8 cellular contexts compared by ENCODE assay signal in the genomic region with DNA sequence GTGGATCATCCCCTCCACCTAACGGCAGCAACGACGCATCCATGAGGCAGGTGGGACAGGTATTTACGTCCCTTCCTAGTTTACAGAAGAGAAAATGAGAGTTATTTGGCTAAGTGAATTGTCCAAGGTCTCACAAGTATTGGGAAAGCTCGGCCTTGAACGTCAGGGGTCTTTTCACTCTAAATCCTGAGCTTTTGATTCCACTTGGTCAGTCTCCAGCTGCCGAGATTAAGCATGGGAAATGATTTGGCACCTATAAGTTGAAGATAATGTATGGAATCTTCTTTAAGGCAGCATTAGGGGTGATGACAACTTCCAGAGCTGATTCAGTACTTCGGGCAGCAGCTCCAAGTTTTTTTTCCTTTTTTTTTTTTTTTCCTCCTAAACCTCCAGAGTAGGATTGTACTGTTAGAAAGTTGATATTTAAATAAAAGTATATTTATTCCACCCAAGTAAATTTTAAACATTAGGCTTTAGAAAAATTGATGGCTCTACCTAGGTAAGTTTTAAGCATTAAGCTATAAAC. TPM values are rescaled to one million over a fixed set of nuclear protein-coding genes. Genes with fewer than 3 reads are reported as not detected.
DNase-seq lines count a peak whose midpoint lies in the region; ATAC-seq, FAIRE-seq and TF ChIP-seq lines count a peak whose summit lies in the region.

No MANE protein-coding gene starts in this region.

- H3K9ac ChIP-seq in SK-N-SH (peak overlapping the region; percentile 70; the same call in 1 of the 2 replicates), skeletal muscle tissue (ENCODE audit: low read depth in 1 of 3, low read length in 3 of 3) (peak overlapping the region; percentile 77 to 92 (median 90))

- H3K9me3 ChIP-seq in SK-N-SH (no peaks in the 10 kb centered on the region), skeletal muscle tissue (ENCODE audit: control insufficient read depth in 3 of 3, low read length in 3 of 3) (no peaks in the 10 kb centered on the region)

- H4K20me1 ChIP-seq in SK-N-SH (ENCODE audit: insufficient read depth), result no peaks in the 10 kb centered on the region

- 2% methylated on average over 8 of the region's 8 CpGs for WGBS in SK-N-SH (ENCODE audit: low lambda C conversion rate)

- FAIRE-seq in GM12891 (lab: Jason Lieb, UNC), result peak; percentile 57

- no peak for TF ChIP-seq RAD21 in SK-N-SH (IDR thresholded peaks at IDR 0.05; ENCODE audit: low read length)

- no peak overlapping the region for H3K27ac ChIP-seq in SK-N-SH (ENCODE audit: low read depth in 2 of 2, low read length in 1 of 2)
- H3K27ac ChIP-seq in foreskin keratinocyte, result no peak overlapping the region
- H3K27ac ChIP-seq in skeletal muscle tissue (ENCODE audit: low read depth, low read length), result no peak overlapping the region

- H3K4me3 ChIP-seq in SK-N-SH (ENCODE audit: low read depth in 2 of 2, low read length in 1 of 2) (peak overlapping the region; percentile 92 to 97), skeletal muscle tissue (ENCODE audit: low read length in 3 of 3) (peak overlapping the region; percentile 85 to 92 (median 88))

- CTCF ChIA-PET in SK-N-SH (lab: Yijun Ruan, JAX), result interaction anchor here (0.7 to 3.2 kb wide), 7 partner anchors 10 to 167 kb away, joined by 3 to 9 read pairs (median 4); no protein-coding TSS in a partner anchor

- H3K9me2 ChIP-seq in SK-N-SH, result no peaks in the 10 kb centered on the region

- ATAC-seq in foreskin keratinocyte (peak; percentile 25), HG02981 (IDR thresholded peaks at IDR 0.05; ENCODE audit: unreplicated experiment) (no peak), GM21723 (IDR thresholded peaks at IDR 0.05; ENCODE audit: unreplicated experiment) (no peak), GM21447 (IDR thresholded peaks at IDR 0.05; ENCODE audit: unreplicated experiment) (no peak), HG03439 (IDR thresholded peaks at IDR 0.05; ENCODE audit: unreplicated experiment) (no peak)

- TF ChIP-seq CTCF in SK-N-SH (IDR thresholded peaks at IDR 0.05), result no peak
- TF ChIP-seq CTCF in foreskin keratinocyte (conservative IDR thresholded peaks at IDR 0.05), result no peak

- H3F3A ChIP-seq in SK-N-SH (replicated peaks; ENCODE audit: insufficient read depth), result no peaks in the 10 kb centered on the region

- peak overlapping the region; percentile 100 for H2AFZ ChIP-seq in SK-N-SH (ENCODE audit: low read depth)

- H3K4me1 ChIP-seq in SK-N-SH (ENCODE audit: control insufficient read depth in 1 of 2, insufficient read depth in 2 of 2, low read depth in 1 of 2, low read length in 1 of 2) (peaks cover 0 to 4% of the 10 kb centered on the region in 2 experiments; a peak in 2 of 4 replicates), foreskin keratinocyte (no peaks in the 10 kb centered on the region), skeletal muscle tissue (ENCODE audit: control insufficient read depth in 3 of 3, insufficient read depth in 3 of 3, low read length in 3 of 3) (peaks cover 6 to 8% (median 6%) of the 10 kb centered on the region in 3 donors)

- DNase-seq in GM12891 (ENCODE audit: insufficient read length, low spot score) (no peak), SK-N-SH (no peak), foreskin keratinocyte (peak; percentile 7 to 23)

- POLR2A ChIA-PET in SK-N-SH (lab: Yijun Ruan, JAX), result no interaction called here

- H3K36me3 ChIP-seq in SK-N-SH (replicated peaks in 1 of 2; ENCODE audit: control insufficient read depth in 1 of 2, insufficient read depth in 2 of 2, low read length in 1 of 2) (no peaks in the 10 kb centered on the region), skeletal muscle tissue (ENCODE audit: control insufficient read depth in 3 of 3, insufficient read depth in 3 of 3, low read length in 3 of 3) (no peaks in the 10 kb centered on the region)

- no peak for TF ChIP-seq POLR2A in GM12891 (IDR thresholded peaks at IDR 0.05; ENCODE audit: low read depth, low read length)

- peak overlapping the region; percentile 98 for H3K4me2 ChIP-seq in SK-N-SH

- no peaks in the 10 kb centered on the region for H3K79me2 ChIP-seq in SK-N-SH (ENCODE audit: insufficient read depth)

- no peak for TF ChIP-seq EP300 in SK-N-SH (IDR thresholded peaks at IDR 0.05; ENCODE audit: borderline replicate concordance in 1 of 2, low read depth in 1 of 2, low read length in 1 of 2)

- H3K27me3 ChIP-seq in SK-N-SH (ENCODE audit: insufficient read depth), result no peaks in the 10 kb centered on the region
- no peaks in the 10 kb centered on the region for H3K27me3 ChIP-seq in foreskin keratinocyte
- H3K27me3 ChIP-seq in skeletal muscle tissue (ENCODE audit: control insufficient read depth in 3 of 3, insufficient read depth in 3 of 3, low read length in 3 of 3), result no peaks in the 10 kb centered on the region

TF ChIP-seq in GM12891, 5 proteins besides CTCF, POLR2A, EP300 and RAD21:
- TF ChIP-seq PAX5 (IDR thresholded peaks at IDR 0.05; ENCODE audit: insufficient read depth, low read length, severe bottlenecking) (no peak), POU2F2 (IDR thresholded peaks at IDR 0.05; ENCODE audit: low read depth, low read length) (no peak), TAF1 (IDR thresholded peaks at IDR 0.05; ENCODE audit: low read depth, low read length) (no peak), POLR2AphosphoS5 (IDR thresholded peaks at IDR 0.05; ENCODE audit: low read depth, low read length) (no peak), SPI1 (IDR thresholded peaks at IDR 0.05; ENCODE audit: low read depth, low read length) (no peak)

TF ChIP-seq in SK-N-SH, 30 proteins besides CTCF, POLR2A, EP300 and RAD21:
- TF ChIP-seq, protein P1, sequence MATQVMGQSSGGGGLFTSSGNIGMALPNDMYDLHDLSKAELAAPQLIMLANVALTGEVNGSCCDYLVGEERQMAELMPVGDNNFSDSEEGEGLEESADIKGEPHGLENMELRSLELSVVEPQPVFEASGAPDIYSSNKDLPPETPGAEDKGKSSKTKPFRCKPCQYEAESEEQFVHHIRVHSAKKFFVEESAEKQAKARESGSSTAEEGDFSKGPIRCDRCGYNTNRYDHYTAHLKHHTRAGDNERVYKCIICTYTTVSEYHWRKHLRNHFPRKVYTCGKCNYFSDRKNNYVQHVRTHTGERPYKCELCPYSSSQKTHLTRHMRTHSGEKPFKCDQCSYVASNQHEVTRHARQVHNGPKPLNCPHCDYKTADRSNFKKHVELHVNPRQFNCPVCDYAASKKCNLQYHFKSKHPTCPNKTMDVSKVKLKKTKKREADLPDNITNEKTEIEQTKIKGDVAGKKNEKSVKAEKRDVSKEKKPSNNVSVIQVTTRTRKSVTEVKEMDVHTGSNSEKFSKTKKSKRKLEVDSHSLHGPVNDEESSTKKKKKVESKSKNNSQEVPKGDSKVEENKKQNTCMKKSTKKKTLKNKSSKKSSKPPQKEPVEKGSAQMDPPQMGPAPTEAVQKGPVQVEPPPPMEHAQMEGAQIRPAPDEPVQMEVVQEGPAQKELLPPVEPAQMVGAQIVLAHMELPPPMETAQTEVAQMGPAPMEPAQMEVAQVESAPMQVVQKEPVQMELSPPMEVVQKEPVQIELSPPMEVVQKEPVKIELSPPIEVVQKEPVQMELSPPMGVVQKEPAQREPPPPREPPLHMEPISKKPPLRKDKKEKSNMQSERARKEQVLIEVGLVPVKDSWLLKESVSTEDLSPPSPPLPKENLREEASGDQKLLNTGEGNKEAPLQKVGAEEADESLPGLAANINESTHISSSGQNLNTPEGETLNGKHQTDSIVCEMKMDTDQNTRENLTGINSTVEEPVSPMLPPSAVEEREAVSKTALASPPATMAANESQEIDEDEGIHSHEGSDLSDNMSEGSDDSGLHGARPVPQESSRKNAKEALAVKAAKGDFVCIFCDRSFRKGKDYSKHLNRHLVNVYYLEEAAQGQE (IDR thresholded peaks at IDR 0.05; ENCODE audit: low read depth, low read length), result peak; percentile 87
- TF ChIP-seq EZH2phosphoT487 (IDR thresholded peaks at IDR 0.05; ENCODE audit: borderline replicate concordance, low read depth) (no peak), USF2 (IDR thresholded peaks at IDR 0.05; ENCODE audit: borderline replicate concordance, low read depth, low read length) (no peak)

RNA-seq across cellular contexts. Expression of gene FAM234B, which starts 0.7 kb away (rescaled TPM):
- 0.21 TPM for polyA plus RNA-seq in GM12891 (2012; ENCODE audit: low read depth, missing spikeins)
- 3.7 and 4.9 TPM in 2 replicates for polyA plus RNA-seq in SK-N-SH (2012; rRNA removed)
- 3.1 and 3.8 TPM in 2 replicates for polyA plus RNA-seq in SK-N-SH (2012; cell fraction: cytosol; rRNA removed)
- 2.2 and 3.4 TPM in 2 replicates for polyA plus RNA-seq in SK-N-SH (2012; cell fraction: nucleus; rRNA removed)
- 5.0 and 6.0 TPM in 2 replicates for total RNA-seq in foreskin keratinocyte
- 1.8 and 2.6 TPM in 2 replicates for polyA plus RNA-seq in foreskin keratinocyte
- 3.7 TPM for total RNA-seq in skeletal muscle tissue

RNA-seq across cellular contexts. Expression of gene HEBP1, which starts 44.9 kb away (rescaled TPM):
- polyA plus RNA-seq in GM12891 (2012; ENCODE audit: low read depth, missing spikeins), result not detected
- polyA plus RNA-seq in SK-N-SH (2012; rRNA removed) (16.3 and 17.9 TPM in 2 replicates), foreskin keratinocyte (40.3 and 44.0 TPM in 2 replicates)
- polyA plus RNA-seq in SK-N-SH (2012; cell fraction: cytosol; rRNA removed), result 24.2 and 25.8 TPM in 2 replicates
- polyA plus RNA-seq in SK-N-SH (2012; cell fraction: nucleus; rRNA removed), result 12.7 and 18.1 TPM in 2 replicates
- total RNA-seq in foreskin keratinocyte (19.6 and 20.5 TPM in 2 replicates), skeletal muscle tissue (16.2 TPM)

RNA-seq across cellular contexts. Expression of gene GSG1, which starts 58.5 kb away (rescaled TPM):
- polyA plus RNA-seq in GM12891 (2012; ENCODE audit: low read depth, missing spikeins), result not detected
- 0.39 and 0.68 TPM in 2 replicates for polyA plus RNA-seq in SK-N-SH (2012; rRNA removed)
- polyA plus RNA-seq in SK-N-SH (2012; cell fraction: cytosol; rRNA removed), result 0.49 and 0.93 TPM in 2 replicates
- 0.47 and 0.63 TPM in 2 replicates for polyA plus RNA-seq in SK-N-SH (2012; cell fraction: nucleus; rRNA removed)
- not detected in 2 replicates for total RNA-seq in foreskin keratinocyte
- 0.06 TPM in 1 of 2 replicates, not detected in the other for polyA plus RNA-seq in foreskin keratinocyte
- total RNA-seq in skeletal muscle tissue, result 6.8 TPM

Comparison
In these comparisons a context has a peak if more than half of its experiments do, and no peak if none do; other contexts are left out.
1. DNase-seq: peak in foreskin keratinocyte (2 of 2); none in GM12891 (single experiment) and SK-N-SH (single experiment).